Comparison of ENCODE assay signal across 1 cellular context in the genomic region with DNA sequence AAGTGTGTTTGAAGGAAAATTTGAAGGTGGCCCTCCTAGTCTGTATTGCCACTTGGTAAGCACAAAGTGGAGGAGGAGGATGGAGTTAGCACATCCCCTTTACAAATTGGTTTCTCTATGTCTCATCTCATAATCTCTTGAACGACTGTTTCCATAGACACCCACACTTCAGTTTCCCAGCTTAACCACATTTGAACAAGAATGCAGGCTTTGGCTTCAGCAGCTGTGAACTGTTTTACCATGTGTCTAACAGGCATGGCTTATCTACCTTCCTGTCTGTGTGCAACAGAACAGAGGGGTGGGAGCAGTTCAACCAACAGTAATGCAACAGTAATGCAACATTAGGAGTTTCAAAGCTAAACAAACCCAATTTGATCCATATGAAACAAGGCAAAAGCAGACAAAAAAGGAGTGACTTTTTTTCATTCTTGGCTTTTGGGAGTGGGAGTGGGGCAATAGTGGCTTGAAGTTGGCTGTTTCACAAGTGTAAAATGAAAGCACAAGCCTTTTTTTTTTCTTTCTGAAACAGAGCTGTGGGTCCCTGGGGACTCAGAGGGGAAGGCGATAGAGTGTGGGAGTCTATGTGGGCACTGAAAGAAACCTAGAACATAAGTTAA.
TF ChIP-seq lines count a peak whose summit lies in the region.

No MANE protein-coding gene starts in this region.

TF ChIP-seq in GM12878, 131 proteins besides CTCF, POLR2A, EP300 and RAD21 (continued from another document):
- no peak; the same call in 1 of the 2 replicates for TF ChIP-seq PAX5 (IDR thresholded peaks at IDR 0.05; ENCODE audit: borderline replicate concordance, low read depth, low read length)
- no peak for TF ChIP-seq STAT1 (conservative IDR thresholded peaks at IDR 0.05)
- TF ChIP-seq JUND (IDR thresholded peaks at IDR 0.05; ENCODE audit: low read depth, low read length), result no peak; the same call in 1 of the 2 replicates
- peak; percentile 79 for TF ChIP-seq ZSCAN29 (IDR thresholded peaks at IDR 0.05)
- TF ChIP-seq ZBED1 (IDR thresholded peaks at IDR 0.05; ENCODE audit: borderline replicate concordance), result peak; percentile 69; the same call in 1 of the 2 replicates
- TF ChIP-seq IRF5 (IDR thresholded peaks at IDR 0.05; ENCODE audit: borderline replicate concordance), result no peak
- TF ChIP-seq PAX8 (IDR thresholded peaks at IDR 0.05), result no peak
- TF ChIP-seq, protein P1, sequence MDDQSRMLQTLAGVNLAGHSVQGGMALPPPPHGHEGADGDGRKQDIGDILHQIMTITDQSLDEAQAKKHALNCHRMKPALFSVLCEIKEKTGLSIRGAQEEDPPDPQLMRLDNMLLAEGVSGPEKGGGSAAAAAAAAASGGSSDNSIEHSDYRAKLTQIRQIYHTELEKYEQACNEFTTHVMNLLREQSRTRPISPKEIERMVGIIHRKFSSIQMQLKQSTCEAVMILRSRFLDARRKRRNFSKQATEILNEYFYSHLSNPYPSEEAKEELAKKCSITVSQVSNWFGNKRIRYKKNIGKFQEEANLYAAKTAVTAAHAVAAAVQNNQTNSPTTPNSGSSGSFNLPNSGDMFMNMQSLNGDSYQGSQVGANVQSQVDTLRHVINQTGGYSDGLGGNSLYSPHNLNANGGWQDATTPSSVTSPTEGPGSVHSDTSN (IDR thresholded peaks at IDR 0.05; ENCODE audit: insufficient replicate concordance, low read depth, low read length), result peak; percentile 41
- TF ChIP-seq, protein P2, sequence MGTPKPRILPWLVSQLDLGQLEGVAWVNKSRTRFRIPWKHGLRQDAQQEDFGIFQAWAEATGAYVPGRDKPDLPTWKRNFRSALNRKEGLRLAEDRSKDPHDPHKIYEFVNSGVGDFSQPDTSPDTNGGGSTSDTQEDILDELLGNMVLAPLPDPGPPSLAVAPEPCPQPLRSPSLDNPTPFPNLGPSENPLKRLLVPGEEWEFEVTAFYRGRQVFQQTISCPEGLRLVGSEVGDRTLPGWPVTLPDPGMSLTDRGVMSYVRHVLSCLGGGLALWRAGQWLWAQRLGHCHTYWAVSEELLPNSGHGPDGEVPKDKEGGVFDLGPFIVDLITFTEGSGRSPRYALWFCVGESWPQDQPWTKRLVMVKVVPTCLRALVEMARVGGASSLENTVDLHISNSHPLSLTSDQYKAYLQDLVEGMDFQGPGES (IDR thresholded peaks at IDR 0.05), result no peak
- TF ChIP-seq POLR2AphosphoS5 (IDR thresholded peaks at IDR 0.05; ENCODE audit: low read length), result no peak; the same call in 1 of the 2 replicates
- TF ChIP-seq MEF2A (IDR thresholded peaks at IDR 0.05; ENCODE audit: insufficient read depth, low read depth, low read length), result peak; percentile 50; the same call in 1 of the 2 replicates
- peak; percentile 71 for TF ChIP-seq SPI1 (IDR thresholded peaks at IDR 0.05; ENCODE audit: borderline replicate concordance, insufficient read depth, low read depth, low read length)
- TF ChIP-seq BACH1 (IDR thresholded peaks at IDR 0.05; ENCODE audit: borderline replicate concordance), result peak; percentile 71; the same call in 1 of the 2 replicates
- no peak for TF ChIP-seq SUZ12 (IDR thresholded peaks at IDR 0.05; ENCODE audit: unreplicated experiment)
- TF ChIP-seq HDAC2 (IDR thresholded peaks at IDR 0.05), result no peak
- no peak for TF ChIP-seq TCF7 (IDR thresholded peaks at IDR 0.05; ENCODE audit: borderline replicate concordance)
- TF ChIP-seq SMAD5 (IDR thresholded peaks at IDR 0.05; ENCODE audit: low read depth), result no peak
- no peak for TF ChIP-seq EZH2 (IDR thresholded peaks at IDR 0.05; ENCODE audit: borderline replicate concordance, control insufficient read depth, low read depth, low read length)
- TF ChIP-seq ZNF207 (IDR thresholded peaks at IDR 0.05; ENCODE audit: borderline replicate concordance), result 0 out of 2 replicates have a peak, but pooled peaks have one; percentile 57
- TF ChIP-seq LARP7 (IDR thresholded peaks at IDR 0.05), result no peak
- no peak for TF ChIP-seq FOS (IDR thresholded peaks at IDR 0.05; ENCODE audit: borderline replicate concordance, extremely low read depth, insufficient read length)
- TF ChIP-seq ETV6 (conservative IDR thresholded peaks at IDR 0.05 in 1 of 2, IDR thresholded peaks at IDR 0.05 in 1 of 2; ENCODE audit: borderline replicate concordance in 1 of 2, low read depth in 1 of 2), result peak in 1 of 2 experiments; percentile 67; a peak in 1 of 4 replicates
